Comparison of ENCODE assay signal across 9 cellular contexts in the genomic region with DNA sequence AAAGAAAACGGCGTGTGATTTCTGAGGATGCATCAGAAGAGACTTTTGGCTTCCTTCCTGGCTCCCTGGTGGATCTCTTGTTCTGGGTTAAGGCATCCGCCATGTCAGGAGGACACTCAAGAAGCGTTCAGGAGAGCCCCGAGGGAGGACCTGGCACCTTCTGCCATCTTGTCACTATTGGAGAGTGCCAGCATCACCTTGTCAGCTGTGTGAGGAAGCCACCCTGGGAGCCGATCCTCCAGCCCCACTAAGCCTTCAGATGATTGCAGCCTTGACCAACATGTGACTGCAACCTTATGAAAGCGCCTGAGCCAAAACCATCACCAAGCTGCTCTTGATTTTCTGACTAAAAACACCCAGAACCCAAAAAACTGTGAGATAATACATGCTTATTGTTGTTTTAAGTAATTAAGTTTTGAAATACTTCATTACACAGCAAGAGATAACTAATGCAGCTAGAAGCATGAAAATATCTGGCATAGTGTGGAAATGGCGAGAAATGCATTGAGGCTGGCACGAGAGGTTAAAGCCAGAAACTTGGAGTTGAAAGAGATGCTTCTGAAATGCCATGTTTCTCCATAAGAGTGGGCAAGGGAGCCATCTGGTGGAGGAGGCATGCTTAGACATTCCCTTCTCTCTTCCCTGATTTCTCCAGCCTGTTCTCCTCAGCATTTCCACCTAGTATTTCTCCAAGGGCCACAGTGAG. TPM values are rescaled to one million over a fixed set of nuclear protein-coding genes. Genes with fewer than 3 reads are reported as not detected.
DNase-seq lines count a peak whose midpoint lies in the region; ATAC-seq and TF ChIP-seq lines count a peak whose summit lies in the region.
"Had no signal": no experiment of that assay in that cellular context is flagged by ENCODE, and none has a peak within 500 bp of the region (broad histone marks: within the 10 kb centered on the region; RNA-seq: fewer than 3 reads in every experiment).

No MANE protein-coding gene starts in this region.

- H3K9me3 ChIP-seq in HEK293 (ENCODE audit: control insufficient read depth, insufficient read depth, low read depth, low read length) (no peaks in the 10 kb centered on the region), tibial nerve (no peaks in the 10 kb centered on the region)

- WGBS in tibial nerve, 2 donors: 62 to 66% methylated on average over 9 of the region's 9 CpGs

- H3K27ac Mint-ChIP-seq in activated CD4-positive, alpha-beta memory T cell treated with anti-CD3 and anti-CD28 coated beads for 36 hours: no peak overlapping the region
- no peak overlapping the region for H3K27ac Mint-ChIP-seq in natural killer cell

- H3K27ac ChIP-seq in C4-2B (no peak overlapping the region), HEK293 (ENCODE audit: extremely low read depth, low read depth, low read length) (no peak overlapping the region), tibial nerve (no peak overlapping the region)
- H3K27ac ChIP-seq: skin epidermis had no signal

- TF ChIP-seq POLR2A in erythroblast (IDR thresholded peaks at IDR 0.05; ENCODE audit: low read length): no peak
- no peak for TF ChIP-seq POLR2A in tibial nerve (IDR thresholded peaks at IDR 0.05)

- no peaks in the 10 kb centered on the region for H3K36me3 ChIP-seq in HEK293 (ENCODE audit: control insufficient read depth in 2 of 2, insufficient read depth in 1 of 2, low read length in 2 of 2)
- H3K36me3 ChIP-seq in tibial nerve: no peaks in the 10 kb centered on the region

- peak; percentile 67 for DNase-seq in NCI-H748 (lab: John Stamatoyannopoulos, UW; ENCODE audit: unreplicated experiment)
- peak; percentile 63 for DNase-seq in activated CD4-positive, alpha-beta memory T cell treated with anti-CD3 and anti-CD28 coated beads for 36 hours
- DNase-seq in erythroblast (lab: John Stamatoyannopoulos, UW): peak; percentile 64 to 84
- no peak for DNase-seq in natural killer cell
- peak; percentile 56 to 84 for DNase-seq in tibial nerve (ENCODE audit: low spot score in 2 of 2)

- H3K9me3 Mint-ChIP-seq in activated CD4-positive, alpha-beta memory T cell treated with anti-CD3 and anti-CD28 coated beads for 36 hours: no peaks in the 10 kb centered on the region
- no peaks in the 10 kb centered on the region for H3K9me3 Mint-ChIP-seq in natural killer cell

- peak in 1 of 2 donors; percentile 70 for TF ChIP-seq EP300 in tibial nerve (IDR thresholded peaks at IDR 0.05)

- intact Hi-C loops in activated CD4-positive, alpha-beta memory T cell treated with anti-CD3 and anti-CD28 coated beads for 36 hours (cut with micrococcal nuclease): loop anchor here (1.0 to 10.0 kb wide), 4 partner anchors 22 to 157 kb away; a partner anchor contains a TSS
- intact Hi-C loops in natural killer cell (cut with micrococcal nuclease): loop anchor here (1.0 kb wide), 4 partner anchors 22 to 159 kb away; a partner anchor contains a TSS

- no peaks in the 10 kb centered on the region for H3K36me3 Mint-ChIP-seq in activated CD4-positive, alpha-beta memory T cell treated with anti-CD3 and anti-CD28 coated beads for 36 hours
- no peaks in the 10 kb centered on the region for H3K36me3 Mint-ChIP-seq in natural killer cell

- peaks cover 8% of the 10 kb centered on the region for H3K27me3 Mint-ChIP-seq in activated CD4-positive, alpha-beta memory T cell treated with anti-CD3 and anti-CD28 coated beads for 36 hours
- H3K27me3 Mint-ChIP-seq in natural killer cell (ENCODE audit: low read depth in 2 of 2): peaks cover 0 to 9% of the 10 kb centered on the region in 2 donors

- H3K4me3 ChIP-seq in HEK293 (ENCODE audit: low read depth, low read length) (no peak overlapping the region), tibial nerve (no peak overlapping the region)
- H3K4me3 ChIP-seq: skin epidermis had no signal

- H3K4me1 Mint-ChIP-seq in activated CD4-positive, alpha-beta memory T cell treated with anti-CD3 and anti-CD28 coated beads for 36 hours (ENCODE audit: low read depth): peaks cover 10% of the 10 kb centered on the region
- H3K4me1 Mint-ChIP-seq in natural killer cell: peaks cover 6 to 11% of the 10 kb centered on the region in 2 donors

- no peaks in the 10 kb centered on the region for H3K4me1 ChIP-seq in HEK293 (ENCODE audit: control insufficient read depth, insufficient read depth, low read length)
- H3K4me1 ChIP-seq in tibial nerve: peaks cover 0 to 15% (median 0%) of the 10 kb centered on the region in 4 donors

- peak; percentile 90 for TF ChIP-seq CTCF in C4-2B (conservative IDR thresholded peaks at IDR 0.05)
- peak; percentile 82 for TF ChIP-seq CTCF in HEK293 (tag by site-specific recombination; IDR thresholded peaks at IDR 0.05)
- peak; percentile 67 for TF ChIP-seq CTCF in natural killer cell (IDR thresholded peaks at IDR 0.05)
- peak; percentile 76 to 94 (median 79) for TF ChIP-seq CTCF in tibial nerve (IDR thresholded peaks at IDR 0.05)

- ATAC-seq in natural killer cell (peak; percentile 65 to 87 (median 79)), GM19463 (IDR thresholded peaks at IDR 0.05; ENCODE audit: unreplicated experiment) (no peak)

- POLR2A ChIA-PET in HEK293 (lab: Yijun Ruan, JAX): interaction anchor here (0.9 to 1.9 kb wide), 2 partner anchors 18 to 55 kb away, joined by 3 to 14 read pairs; a partner anchor contains a TSS
- POLR2A ChIA-PET in activated CD4-positive, alpha-beta memory T cell treated with anti-CD3 and anti-CD28 coated beads for 36 hours (lab: Charles Lee): no interaction called here

- no peaks in the 10 kb centered on the region for H3K27me3 ChIP-seq in tibial nerve

- no peak overlapping the region for H3K4me3 Mint-ChIP-seq in activated CD4-positive, alpha-beta memory T cell treated with anti-CD3 and anti-CD28 coated beads for 36 hours
- H3K4me3 Mint-ChIP-seq in natural killer cell: no peak overlapping the region

- CTCF ChIA-PET in HEK293 (lab: Yijun Ruan, JAX): interaction anchor here (0.6 to 15.2 kb wide), 13 partner anchors 8 to 304 kb away, joined by 3 to 487 read pairs (median 7); a partner anchor contains a TSS
- CTCF ChIA-PET in activated CD4-positive, alpha-beta memory T cell treated with anti-CD3 and anti-CD28 coated beads for 36 hours (lab: Charles Lee): interaction anchor here (0.7 to 16.8 kb wide), 13 partner anchors 8 to 179 kb away, joined by 3 to 588 read pairs (median 5); a partner anchor contains a TSS

TF ChIP-seq in HEK293, 187 proteins besides CTCF, POLR2A, EP300 and RAD21 (continues in another document):
- no peak for TF ChIP-seq ZNF571 (tag by site-specific recombination; IDR thresholded peaks at IDR 0.05)
- no peak for TF ChIP-seq YY2 (tag by site-specific recombination; IDR thresholded peaks at IDR 0.05)
- no peak for TF ChIP-seq ZNF837 (tag by site-specific recombination; IDR thresholded peaks at IDR 0.05)
- TF ChIP-seq ZNF596 (tag by site-specific recombination; IDR thresholded peaks at IDR 0.05): no peak
- TF ChIP-seq ZNF600 (tag by site-specific recombination; IDR thresholded peaks at IDR 0.05): no peak
- peak; percentile 31; the same call in 1 of the 2 replicates for TF ChIP-seq ZNF394 (tag by site-specific recombination; IDR thresholded peaks at IDR 0.05; ENCODE audit: borderline replicate concordance)
- TF ChIP-seq ZXDB (tag by site-specific recombination; IDR thresholded peaks at IDR 0.05): no peak
- no peak for TF ChIP-seq ZFHX2 (tag by site-specific recombination; conservative IDR thresholded peaks at IDR 0.05)
- TF ChIP-seq, protein P1, sequence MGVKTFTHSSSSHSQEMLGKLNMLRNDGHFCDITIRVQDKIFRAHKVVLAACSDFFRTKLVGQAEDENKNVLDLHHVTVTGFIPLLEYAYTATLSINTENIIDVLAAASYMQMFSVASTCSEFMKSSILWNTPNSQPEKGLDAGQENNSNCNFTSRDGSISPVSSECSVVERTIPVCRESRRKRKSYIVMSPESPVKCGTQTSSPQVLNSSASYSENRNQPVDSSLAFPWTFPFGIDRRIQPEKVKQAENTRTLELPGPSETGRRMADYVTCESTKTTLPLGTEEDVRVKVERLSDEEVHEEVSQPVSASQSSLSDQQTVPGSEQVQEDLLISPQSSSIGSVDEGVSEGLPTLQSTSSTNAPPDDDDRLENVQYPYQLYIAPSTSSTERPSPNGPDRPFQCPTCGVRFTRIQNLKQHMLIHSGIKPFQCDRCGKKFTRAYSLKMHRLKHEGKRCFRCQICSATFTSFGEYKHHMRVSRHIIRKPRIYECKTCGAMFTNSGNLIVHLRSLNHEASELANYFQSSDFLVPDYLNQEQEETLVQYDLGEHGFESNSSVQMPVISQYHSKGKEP (tag by site-specific recombination; IDR thresholded peaks at IDR 0.05): 0 out of 2 replicates have a peak, but pooled peaks have one; percentile 22
- TF ChIP-seq, protein P2, sequence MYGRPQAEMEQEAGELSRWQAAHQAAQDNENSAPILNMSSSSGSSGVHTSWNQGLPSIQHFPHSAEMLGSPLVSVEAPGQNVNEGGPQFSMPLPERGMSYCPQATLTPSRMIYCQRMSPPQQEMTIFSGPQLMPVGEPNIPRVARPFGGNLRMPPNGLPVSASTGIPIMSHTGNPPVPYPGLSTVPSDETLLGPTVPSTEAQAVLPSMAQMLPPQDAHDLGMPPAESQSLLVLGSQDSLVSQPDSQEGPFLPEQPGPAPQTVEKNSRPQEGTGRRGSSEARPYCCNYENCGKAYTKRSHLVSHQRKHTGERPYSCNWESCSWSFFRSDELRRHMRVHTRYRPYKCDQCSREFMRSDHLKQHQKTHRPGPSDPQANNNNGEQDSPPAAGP (tag by site-specific recombination; IDR thresholded peaks at IDR 0.05): no peak
- TF ChIP-seq ZBTB48 (tag by site-specific recombination; IDR thresholded peaks at IDR 0.05): no peak

RNA-seq across cellular contexts. Expression of a gene that starts 5.4 kb away (rescaled TPM):
- total RNA-seq in activated CD4-positive, alpha-beta memory T cell treated with anti-CD3 and anti-CD28 coated beads for 36 hours: 10 to 100 TPM; 20.9 to 22.8 TPM
- 10 to 100 TPM; 63.0 to 82.8 (median 76.4) TPM for total RNA-seq in natural killer cell
- 10 to 100 TPM; 33.4 to 46.8 (median 42.7) TPM for total RNA-seq in tibial nerve

RNA-seq across cellular contexts. Expression of a gene that starts 18.0 kb away (rescaled TPM):
- 1 to 10 TPM; 2.9 to 4.0 TPM for total RNA-seq in activated CD4-positive, alpha-beta memory T cell treated with anti-CD3 and anti-CD28 coated beads for 36 hours
- total RNA-seq in natural killer cell (under 1 TPM; 0.40 to 0.84 (median 0.40) TPM), tibial nerve (10 to 100 TPM; 28.0 to 45.3 (median 42.2) TPM)

RNA-seq across cellular contexts. Expression of a gene that starts 40.3 kb away (rescaled TPM):
- not detected for total RNA-seq in activated CD4-positive, alpha-beta memory T cell treated with anti-CD3 and anti-CD28 coated beads for 36 hours
- total RNA-seq in natural killer cell (not detected), tibial nerve (100 to 1,000 TPM; 183 to 530 (median 479) TPM)

RNA-seq across cellular contexts. Expression of a gene that starts 44.5 kb away (rescaled TPM):
- 1 to 10 TPM; 1.7 to 2.1 TPM for total RNA-seq in activated CD4-positive, alpha-beta memory T cell treated with anti-CD3 and anti-CD28 coated beads for 36 hours
- total RNA-seq in natural killer cell: 1 to 10 TPM; 6.1 to 8.4 (median 6.8) TPM
- 100 to 1,000 TPM; 113 to 253 (median 170) TPM for total RNA-seq in tibial nerve

Comparison
In these comparisons a context has a peak if more than half of its experiments do, and no peak if none do; other contexts are left out.
1. RNA of a gene that starts 18.0 kb away (total RNA-seq): 28.0 to 45.3 TPM in tibial nerve; 2.9 to 4.0 TPM in activated CD4-positive, alpha-beta memory T cell treated with anti-CD3 and anti-CD28 coated beads for 36 hours and 0.40 to 0.84 TPM in natural killer cell; every median in the first group is over 4 times any median in the second.
2. RNA of a gene that starts 40.3 kb away (total RNA-seq): 183 to 530 TPM in tibial nerve; not detected in natural killer cell and not detected in activated CD4-positive, alpha-beta memory T cell treated with anti-CD3 and anti-CD28 coated beads for 36 hours; every median in the first group is over 100 times any median in the second.
3. Peak in every context shown above with its lines, with median percentiles within 50 percentile points of each other: CTCF ChIP-seq.